ENCODE assay signal across 9 cellular contexts in genomic region chr2:117470311-117471095, GRCh38.
DNase-seq lines count a peak whose midpoint lies in the region; ATAC-seq and TF ChIP-seq lines count a peak whose summit lies in the region.
"Had no signal": no experiment of that assay in that cellular context is flagged by ENCODE, and none has a peak within 500 bp of the region (broad histone marks: within the 10 kb centered on the region; RNA-seq: fewer than 3 reads in every experiment).

No MANE protein-coding gene starts in this region.

- H3K9ac ChIP-seq in DND-41 (ENCODE audit: low read depth, low read length): no peak overlapping the region

- peaks cover 2% of the 10 kb centered on the region for H3K9me3 ChIP-seq in DND-41 (ENCODE audit: insufficient read depth, low read length, severe bottlenecking)
- no peaks in the 10 kb centered on the region for H3K9me3 ChIP-seq in right lobe of liver

- TF ChIP-seq CTCF in DND-41 (IDR thresholded peaks at IDR 0.05; ENCODE audit: borderline replicate concordance, extremely low read depth, low read length, poor library complexity, severe bottlenecking) (peak; percentile 78), right lobe of liver (IDR thresholded peaks at IDR 0.05) (peak; percentile 35 to 52 (median 42)), omental fat pad (IDR thresholded peaks at IDR 0.05) (no peak)

- no peak overlapping the region for H3K4me2 ChIP-seq in DND-41 (ENCODE audit: insufficient read depth, low read length)

- no peaks in the 10 kb centered on the region for H3K27me3 ChIP-seq in DND-41 (ENCODE audit: insufficient read depth, low read length, poor library complexity)
- H3K27me3 ChIP-seq in right lobe of liver: no peaks in the 10 kb centered on the region

- in situ Hi-C loops in G401 (cut with HindIII; ENCODE audit: low sequenced_read_pairs): no loop called here

- WGBS in right lobe of liver (ENCODE audit: insufficient coverage, low coverage, low lambda C conversion rate, missing lambda C conversion rate): 39% methylated on average over 6 of the region's 7 CpGs

- no peak overlapping the region for H3K27ac ChIP-seq in DND-41 (ENCODE audit: low read length)
- no peak overlapping the region for H3K27ac ChIP-seq in right lobe of liver

- H3K4me1 ChIP-seq in DND-41 (ENCODE audit: insufficient read depth, low read length): no peaks in the 10 kb centered on the region
- H3K4me1 ChIP-seq in right lobe of liver: no peaks in the 10 kb centered on the region

- H2AFZ ChIP-seq in DND-41 (ENCODE audit: low read depth, low read length): no peak overlapping the region

- no peaks in the 10 kb centered on the region for H4K20me1 ChIP-seq in DND-41 (ENCODE audit: insufficient read depth, low read length)

- H3K36me3 ChIP-seq in DND-41 (ENCODE audit: insufficient read depth, low read length) (no peaks in the 10 kb centered on the region), right lobe of liver (no peaks in the 10 kb centered on the region)

- H3K79me2 ChIP-seq in DND-41 (ENCODE audit: insufficient read depth, low read length): no peaks in the 10 kb centered on the region

- ATAC-seq in DND-41 (ENCODE audit: insufficient read depth, low read depth): peak; percentile 58; the same call in 1 of the 3 replicates
- peak; percentile 78 for ATAC-seq in GM19395 (IDR thresholded peaks at IDR 0.05; ENCODE audit: unreplicated experiment)
- ATAC-seq in right lobe of liver: peak in 3 of 4 donors; percentile 29 to 41 (median 36)
- no peak for ATAC-seq in omental fat pad (ENCODE audit: low FRiP score)
- ATAC-seq: stimulated activated effector memory CD8-positive, alpha-beta T cell treated with anti-CD3 and anti-CD28 coated beads, Interleukin-12 subunit alpha, Interleukin-12 subunit beta, amount 100 ng/mL, for 72 hours had no signal

- H3K4me3 ChIP-seq in DND-41 (ENCODE audit: low read depth in 1 of 2, low read length in 2 of 2): no peak overlapping the region
- H3K4me3 ChIP-seq in right lobe of liver: no peak overlapping the region

- intact Hi-C loops in right lobe of liver (cut with DNase I): no loop called here

- no peak for TF ChIP-seq POLR2A in right lobe of liver (IDR thresholded peaks at IDR 0.05)

- DNase-seq in DND-41 (peak; percentile 27), NCI-H1048 (lab: John Stamatoyannopoulos, UW) (peak; percentile 25), right lobe of liver (no peak), G401 (ENCODE audit: low spot score) (no peak), omental fat pad (ENCODE audit: low spot score) (no peak)
- peak; percentile 9 to 15 for DNase-seq in activated CD4-positive, alpha-beta T cell treated with anti-CD3 and anti-CD28 coated beads, Interleukin-2, amount 50 U/mL, for 48 hours
- DNase-seq in stimulated activated naive CD4-positive, alpha-beta T cell treated with Interleukin-2 at 50 U/mL for 16 hours (lab: John Stamatoyannopoulos, UW): no peak

Comparison
In these comparisons a context has a peak if more than half of its experiments do, and no peak if none do; other contexts are left out.
1. DNase-seq: peak in DND-41 (single experiment), NCI-H1048 (single experiment) and activated CD4-positive, alpha-beta T cell treated with anti-CD3 and anti-CD28 coated beads, Interleukin-2, amount 50 U/mL, for 48 hours (2 of 2); none in right lobe of liver (0 of 3), G401 (single experiment), stimulated activated naive CD4-positive, alpha-beta T cell treated with Interleukin-2 at 50 U/mL for 16 hours (single experiment) and omental fat pad (single experiment).
2. CTCF ChIP-seq: peak in DND-41 (single experiment) and right lobe of liver (4 of 4); none in omental fat pad (0 of 3).